ENCODE assay signal across 8 cellular contexts in the genomic region with DNA sequence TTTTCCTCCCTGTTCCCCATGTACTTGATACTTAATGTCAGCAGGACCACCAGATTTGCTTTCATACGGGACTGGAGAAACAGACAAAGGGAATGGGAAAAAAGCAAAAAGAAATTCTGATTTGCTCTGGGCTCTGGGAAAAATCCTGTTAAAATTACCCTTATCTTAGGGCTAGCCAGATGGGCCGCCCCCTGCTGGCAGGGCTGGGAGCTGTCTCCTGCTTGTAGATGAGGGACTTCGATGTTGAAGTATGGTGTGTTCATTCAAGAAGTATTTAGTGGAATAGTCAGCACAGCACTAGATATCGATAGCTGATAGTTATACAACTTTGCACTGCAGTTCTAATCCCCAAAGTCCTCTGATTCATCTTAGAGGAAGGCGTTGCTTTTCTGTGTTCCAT. TPM values are rescaled to one million over a fixed set of nuclear protein-coding genes. Genes with fewer than 3 reads are reported as not detected.
DNase-seq lines count a peak whose midpoint lies in the region; ATAC-seq and TF ChIP-seq lines count a peak whose summit lies in the region.

No MANE protein-coding gene starts in this region.

- H3K4me3 ChIP-seq in GM12865 (ENCODE audit: low read depth, low read length) = no peak overlapping the region
- no peak overlapping the region for H3K4me3 ChIP-seq in retinal pigment epithelial cell (ENCODE audit: low read length)

- no peak overlapping the region for H3K27ac Mint-ChIP-seq in activated T-cell treated with anti-CD3 and anti-CD28 coated beads, Interleukin-2, amount 50 U/mL, for 24 hours

- H3K4me3 Mint-ChIP-seq in activated T-cell treated with anti-CD3 and anti-CD28 coated beads, Interleukin-2, amount 50 U/mL, for 24 hours = no peak overlapping the region

- TF ChIP-seq CTCF in GM12865 (IDR thresholded peaks at IDR 0.05; ENCODE audit: insufficient read depth, low read depth, low read length, missing control alignments) = peak; percentile 68
- TF ChIP-seq CTCF in foreskin keratinocyte (conservative IDR thresholded peaks at IDR 0.05) = peak; percentile 68
- TF ChIP-seq CTCF in retinal pigment epithelial cell (conservative IDR thresholded peaks at IDR 0.05; ENCODE audit: low read depth, low read length) = peak; percentile 69

- no peak overlapping the region for H3K27ac ChIP-seq in foreskin keratinocyte

- H3K4me1 Mint-ChIP-seq in activated T-cell treated with anti-CD3 and anti-CD28 coated beads, Interleukin-2, amount 50 U/mL, for 24 hours (ENCODE audit: low read depth) = peaks cover 12% of the 10 kb centered on the region

- DNase-seq in GM12865 (ENCODE audit: low read depth) (peak; percentile 57), NCI-H460 (ENCODE audit: extremely low read depth, low read depth) (peak; percentile 22), foreskin keratinocyte (peak in 1 of 2 donors; percentile 3), retinal pigment epithelial cell (ENCODE audit: low read depth) (no peak), ureter (ENCODE audit: low spot score) (no peak), KG1 (lab: John Stamatoyannopoulos, UW) (no peak)
- peak; percentile 54 for DNase-seq in activated T-cell treated with anti-CD3 and anti-CD28 coated beads, Interleukin-2, amount 50 U/mL, for 24 hours

- no peaks in the 10 kb centered on the region for H3K27me3 ChIP-seq in foreskin keratinocyte

- no peaks in the 10 kb centered on the region for H3K4me1 ChIP-seq in foreskin keratinocyte

- no peaks in the 10 kb centered on the region for H3K9me3 Mint-ChIP-seq in activated T-cell treated with anti-CD3 and anti-CD28 coated beads, Interleukin-2, amount 50 U/mL, for 24 hours

- H3K27me3 Mint-ChIP-seq in activated T-cell treated with anti-CD3 and anti-CD28 coated beads, Interleukin-2, amount 50 U/mL, for 24 hours = peaks cover 12% of the 10 kb centered on the region

- ATAC-seq in foreskin keratinocyte (peak; percentile 40), HG02938 (IDR thresholded peaks at IDR 0.05; ENCODE audit: unreplicated experiment) (no peak)

- H3K36me3 Mint-ChIP-seq in activated T-cell treated with anti-CD3 and anti-CD28 coated beads, Interleukin-2, amount 50 U/mL, for 24 hours (ENCODE audit: low read depth) = peaks cover 63% of the 10 kb centered on the region

RNA-seq across cellular contexts. Expression of gene BCORL1, which starts 45.8 kb away (rescaled TPM):
- 2.0 and 2.8 TPM in 2 replicates for total RNA-seq in NCI-H460 (2014; rRNA removed; shearing (Covaris generic))
- 1.3 and 1.5 TPM in 2 replicates for polyA plus RNA-seq in NCI-H460 (2014; cell fraction: nucleus; rRNA removed)
- total RNA-seq in foreskin keratinocyte = 3.3 and 3.5 TPM in 2 replicates
- polyA plus RNA-seq in foreskin keratinocyte = 1.2 and 1.7 TPM in 2 replicates
- total RNA-seq in ureter = 12.6 TPM

Comparison
In these comparisons a context has a peak if more than half of its experiments do, and no peak if none do; other contexts are left out.
1. DNase-seq: peak in GM12865 (single experiment), NCI-H460 (single experiment) and activated T-cell treated with anti-CD3 and anti-CD28 coated beads, Interleukin-2, amount 50 U/mL, for 24 hours (single experiment); none in retinal pigment epithelial cell (single experiment), ureter (single experiment) and KG1 (single experiment).
2. Peak in every context shown above with its lines, with median percentiles within 50 percentile points of each other: CTCF ChIP-seq.